ENCODE assay signal across 2 cellular contexts in genomic region chr9:135906291-135907005, GRCh38.
A peak's percentile ranks its signal among the peaks of the same experiment; 100 is the strongest.
TF ChIP-seq lines count a peak whose summit lies in the region.

No MANE protein-coding gene starts in this region.

TF ChIP-seq in GM12878, 131 proteins besides CTCF, POLR2A, EP300 and RAD21 (continued from another document):
- TF ChIP-seq ZBTB33 (IDR thresholded peaks at IDR 0.05) (no peak), RBBP5 (conservative IDR thresholded peaks at IDR 0.05) (no peak), CHD2 (IDR thresholded peaks at IDR 0.05; ENCODE audit: borderline replicate concordance, low read depth, low read length) (no peak), GATAD2B (conservative IDR thresholded peaks at IDR 0.05; ENCODE audit: low read depth) (no peak)

TF ChIP-seq in HepG2, 621 proteins besides CTCF, POLR2A, EP300 and RAD21 (continued from another document and continues in another):
- TF ChIP-seq RERE (CRISPR knock-in tag; IDR thresholded peaks at IDR 0.05; ENCODE audit: low read depth) (no peak), ZNF318 (CRISPR knock-in tag; IDR thresholded peaks at IDR 0.05) (no peak), FOSL2 (CRISPR knock-in tag; IDR thresholded peaks at IDR 0.05) (no peak), HMGXB3 (CRISPR knock-in tag; IDR thresholded peaks at IDR 0.05; ENCODE audit: borderline replicate concordance) (no peak), IKZF4 (CRISPR knock-in tag; IDR thresholded peaks at IDR 0.05; ENCODE audit: borderline replicate concordance, low read depth, not compliant biosample characterization) (no peak), NR2F1 (CRISPR knock-in tag; IDR thresholded peaks at IDR 0.05) (no peak), ZNF431 (CRISPR knock-in tag; IDR thresholded peaks at IDR 0.05; ENCODE audit: borderline replicate concordance, low read depth) (no peak), KDM4B (CRISPR knock-in tag; IDR thresholded peaks at IDR 0.05) (no peak), SNAPC2 (CRISPR knock-in tag; IDR thresholded peaks at IDR 0.05) (no peak), ZNF687 (CRISPR knock-in tag; IDR thresholded peaks at IDR 0.05) (peak; percentile 47), SUZ12 (IDR thresholded peaks at IDR 0.05; ENCODE audit: low read depth, low read length) (no peak), ZNF766 (CRISPR knock-in tag; IDR thresholded peaks at IDR 0.05; ENCODE audit: borderline replicate concordance) (no peak), SRSF1 (optimal IDR thresholded peaks at IDR 0.05; ENCODE audit: low read depth, low read length) (no peak), IRF1 (CRISPR knock-in tag; IDR thresholded peaks at IDR 0.05; ENCODE audit: low read depth) (no peak), PHB2 (IDR thresholded peaks at IDR 0.05; ENCODE audit: partially characterized antibody) (no peak), NFE2L1 (CRISPR knock-in tag; IDR thresholded peaks at IDR 0.05; ENCODE audit: borderline replicate concordance) (no peak), ZNF660 (CRISPR knock-in tag; IDR thresholded peaks at IDR 0.05; ENCODE audit: borderline replicate concordance, low read depth) (no peak), IRX3 (CRISPR knock-in tag; IDR thresholded peaks at IDR 0.05; ENCODE audit: borderline replicate concordance, low read depth) (no peak), CBFB (CRISPR knock-in tag; IDR thresholded peaks at IDR 0.05) (no peak), ATF2 (CRISPR knock-in tag; IDR thresholded peaks at IDR 0.05) (no peak), TAF1 (CRISPR knock-in tag; IDR thresholded peaks at IDR 0.05) (peak; percentile 15; the same call in 1 of the 2 replicates), POLR2AphosphoS2 (IDR thresholded peaks at IDR 0.05; ENCODE audit: low read depth, low read length) (no peak)
